Comparison of ENCODE assay signal across 1 cellular context in the genomic region with DNA sequence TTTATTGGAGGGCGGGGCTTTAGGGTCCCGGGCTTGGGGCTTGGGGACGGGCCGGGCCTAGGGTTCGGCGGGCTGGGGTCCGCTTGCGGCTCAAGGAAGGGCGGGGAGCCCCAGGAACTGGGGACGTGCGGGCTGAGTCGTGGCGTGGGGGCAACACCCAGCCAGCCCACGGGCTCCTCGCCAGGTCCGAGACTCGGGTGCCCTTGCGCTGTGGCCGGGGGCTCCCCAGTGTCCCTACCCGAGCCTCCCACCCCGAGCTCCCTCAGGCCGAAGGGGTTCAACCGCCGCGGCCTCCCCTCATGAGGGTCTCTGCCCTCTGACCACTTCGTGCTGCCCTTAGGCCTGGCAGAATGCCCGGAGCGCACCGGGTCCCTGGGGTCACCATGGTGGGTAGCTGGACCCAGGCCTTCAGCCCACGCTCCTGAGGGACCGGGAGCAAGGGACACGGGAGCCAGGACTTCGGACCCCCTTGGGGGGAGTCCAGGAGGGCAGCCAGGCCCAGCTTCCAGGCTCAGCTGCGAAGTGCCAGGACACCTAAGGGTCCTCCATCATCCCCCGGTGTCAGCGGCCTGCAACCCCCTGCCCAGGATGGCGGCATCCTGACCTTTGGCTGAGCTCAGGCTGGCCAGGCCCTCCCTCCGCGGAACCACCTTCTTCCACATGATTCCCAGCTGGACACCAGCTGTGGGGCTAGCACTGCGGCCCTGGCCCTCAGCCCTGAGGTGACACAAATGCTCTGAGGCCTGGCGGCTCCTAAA.
TF ChIP-seq lines count a peak whose summit lies in the region.

No MANE protein-coding gene starts in this region.

TF ChIP-seq in HepG2, 621 proteins besides CTCF, POLR2A, EP300 and RAD21 (continued from another document and continues in another):
- TF ChIP-seq RARA (CRISPR knock-in tag; IDR thresholded peaks at IDR 0.05) = peak; percentile 16; the same call in 1 of the 2 replicates
- peak; percentile 39; the same call in 1 of the 2 replicates for TF ChIP-seq ZNF605 (CRISPR knock-in tag; IDR thresholded peaks at IDR 0.05)
- TF ChIP-seq, protein P1, sequence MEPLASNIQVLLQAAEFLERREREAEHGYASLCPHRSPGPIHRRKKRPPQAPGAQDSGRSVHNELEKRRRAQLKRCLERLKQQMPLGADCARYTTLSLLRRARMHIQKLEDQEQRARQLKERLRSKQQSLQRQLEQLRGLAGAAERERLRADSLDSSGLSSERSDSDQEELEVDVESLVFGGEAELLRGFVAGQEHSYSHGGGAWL (CRISPR knock-in tag; IDR thresholded peaks at IDR 0.05) = no peak
- no peak for TF ChIP-seq MAF1 (CRISPR knock-in tag; IDR thresholded peaks at IDR 0.05; ENCODE audit: borderline replicate concordance)
- TF ChIP-seq HOXA3 (CRISPR knock-in tag; IDR thresholded peaks at IDR 0.05) = peak; percentile 70; the same call in 1 of the 2 replicates
- peak; percentile 50; the same call in 1 of the 2 replicates for TF ChIP-seq ZNF567 (CRISPR knock-in tag; IDR thresholded peaks at IDR 0.05; ENCODE audit: borderline replicate concordance)
- 0 out of 2 replicates have a peak, but pooled peaks have one; percentile 7 for TF ChIP-seq PITX1 (CRISPR knock-in tag; IDR thresholded peaks at IDR 0.05)
- TF ChIP-seq, protein P2, sequence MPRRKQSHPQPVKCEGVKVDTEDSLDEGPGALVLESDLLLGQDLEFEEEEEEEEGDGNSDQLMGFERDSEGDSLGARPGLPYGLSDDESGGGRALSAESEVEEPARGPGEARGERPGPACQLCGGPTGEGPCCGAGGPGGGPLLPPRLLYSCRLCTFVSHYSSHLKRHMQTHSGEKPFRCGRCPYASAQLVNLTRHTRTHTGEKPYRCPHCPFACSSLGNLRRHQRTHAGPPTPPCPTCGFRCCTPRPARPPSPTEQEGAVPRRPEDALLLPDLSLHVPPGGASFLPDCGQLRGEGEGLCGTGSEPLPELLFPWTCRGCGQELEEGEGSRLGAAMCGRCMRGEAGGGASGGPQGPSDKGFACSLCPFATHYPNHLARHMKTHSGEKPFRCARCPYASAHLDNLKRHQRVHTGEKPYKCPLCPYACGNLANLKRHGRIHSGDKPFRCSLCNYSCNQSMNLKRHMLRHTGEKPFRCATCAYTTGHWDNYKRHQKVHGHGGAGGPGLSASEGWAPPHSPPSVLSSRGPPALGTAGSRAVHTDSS (CRISPR knock-in tag; conservative IDR thresholded peaks at IDR 0.05) = no peak
- TF ChIP-seq RFX1 (IDR thresholded peaks at IDR 0.05) = no peak
- TF ChIP-seq ZNF44 (CRISPR knock-in tag; IDR thresholded peaks at IDR 0.05) = no peak
- no peak for TF ChIP-seq ZFP41 (CRISPR knock-in tag; IDR thresholded peaks at IDR 0.05; ENCODE audit: borderline replicate concordance)
- no peak for TF ChIP-seq PLRG1 (conservative IDR thresholded peaks at IDR 0.05)
- TF ChIP-seq SATB2 (CRISPR knock-in tag; IDR thresholded peaks at IDR 0.05) = no peak
- no peak; the same call in 1 of the 2 replicates for TF ChIP-seq ZNF614 (CRISPR knock-in tag; IDR thresholded peaks at IDR 0.05; ENCODE audit: borderline replicate concordance)
- TF ChIP-seq TBX3 (IDR thresholded peaks at IDR 0.05; ENCODE audit: borderline replicate concordance) = no peak
- no peak for TF ChIP-seq ZNF383 (CRISPR knock-in tag; IDR thresholded peaks at IDR 0.05; ENCODE audit: borderline replicate concordance)
- TF ChIP-seq ZNF615 (CRISPR knock-in tag; IDR thresholded peaks at IDR 0.05; ENCODE audit: borderline replicate concordance) = no peak
- no peak for TF ChIP-seq GTF2F1 (IDR thresholded peaks at IDR 0.05; ENCODE audit: low read length)
- no peak for TF ChIP-seq HMG20A (CRISPR knock-in tag; IDR thresholded peaks at IDR 0.05; ENCODE audit: borderline replicate concordance)
- TF ChIP-seq SOX6 (IDR thresholded peaks at IDR 0.05) = no peak
- peak; percentile 65 for TF ChIP-seq SOX6 (CRISPR knock-in tag; IDR thresholded peaks at IDR 0.05)
- no peak for TF ChIP-seq ZNF552 (CRISPR knock-in tag; IDR thresholded peaks at IDR 0.05; ENCODE audit: borderline replicate concordance)
- TF ChIP-seq, protein P3, sequence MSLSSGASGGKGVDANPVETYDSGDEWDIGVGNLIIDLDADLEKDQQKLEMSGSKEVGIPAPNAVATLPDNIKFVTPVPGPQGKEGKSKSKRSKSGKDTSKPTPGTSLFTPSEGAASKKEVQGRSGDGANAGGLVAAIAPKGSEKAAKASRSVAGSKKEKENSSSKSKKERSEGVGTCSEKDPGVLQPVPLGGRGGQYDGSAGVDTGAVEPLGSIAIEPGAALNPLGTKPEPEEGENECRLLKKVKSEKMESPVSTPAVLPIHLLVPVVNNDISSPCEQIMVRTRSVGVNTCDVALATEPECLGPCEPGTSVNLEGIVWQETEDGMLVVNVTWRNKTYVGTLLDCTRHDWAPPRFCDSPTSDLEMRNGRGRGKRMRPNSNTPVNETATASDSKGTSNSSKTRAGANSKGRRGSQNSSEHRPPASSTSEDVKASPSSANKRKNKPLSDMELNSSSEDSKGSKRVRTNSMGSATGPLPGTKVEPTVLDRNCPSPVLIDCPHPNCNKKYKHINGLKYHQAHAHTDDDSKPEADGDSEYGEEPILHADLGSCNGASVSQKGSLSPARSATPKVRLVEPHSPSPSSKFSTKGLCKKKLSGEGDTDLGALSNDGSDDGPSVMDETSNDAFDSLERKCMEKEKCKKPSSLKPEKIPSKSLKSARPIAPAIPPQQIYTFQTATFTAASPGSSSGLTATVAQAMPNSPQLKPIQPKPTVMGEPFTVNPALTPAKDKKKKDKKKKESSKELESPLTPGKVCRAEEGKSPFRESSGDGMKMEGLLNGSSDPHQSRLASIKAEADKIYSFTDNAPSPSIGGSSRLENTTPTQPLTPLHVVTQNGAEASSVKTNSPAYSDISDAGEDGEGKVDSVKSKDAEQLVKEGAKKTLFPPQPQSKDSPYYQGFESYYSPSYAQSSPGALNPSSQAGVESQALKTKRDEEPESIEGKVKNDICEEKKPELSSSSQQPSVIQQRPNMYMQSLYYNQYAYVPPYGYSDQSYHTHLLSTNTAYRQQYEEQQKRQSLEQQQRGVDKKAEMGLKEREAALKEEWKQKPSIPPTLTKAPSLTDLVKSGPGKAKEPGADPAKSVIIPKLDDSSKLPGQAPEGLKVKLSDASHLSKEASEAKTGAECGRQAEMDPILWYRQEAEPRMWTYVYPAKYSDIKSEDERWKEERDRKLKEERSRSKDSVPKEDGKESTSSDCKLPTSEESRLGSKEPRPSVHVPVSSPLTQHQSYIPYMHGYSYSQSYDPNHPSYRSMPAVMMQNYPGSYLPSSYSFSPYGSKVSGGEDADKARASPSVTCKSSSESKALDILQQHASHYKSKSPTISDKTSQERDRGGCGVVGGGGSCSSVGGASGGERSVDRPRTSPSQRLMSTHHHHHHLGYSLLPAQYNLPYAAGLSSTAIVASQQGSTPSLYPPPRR (CRISPR knock-in tag; IDR thresholded peaks at IDR 0.05; ENCODE audit: borderline replicate concordance) = no peak; the same call in 1 of the 2 replicates
- TF ChIP-seq ZNF747 (CRISPR knock-in tag; IDR thresholded peaks at IDR 0.05; ENCODE audit: borderline replicate concordance) = no peak; the same call in 1 of the 2 replicates
- TF ChIP-seq CHD2 (IDR thresholded peaks at IDR 0.05; ENCODE audit: low read depth, low read length) = no peak
- TF ChIP-seq, protein P4, sequence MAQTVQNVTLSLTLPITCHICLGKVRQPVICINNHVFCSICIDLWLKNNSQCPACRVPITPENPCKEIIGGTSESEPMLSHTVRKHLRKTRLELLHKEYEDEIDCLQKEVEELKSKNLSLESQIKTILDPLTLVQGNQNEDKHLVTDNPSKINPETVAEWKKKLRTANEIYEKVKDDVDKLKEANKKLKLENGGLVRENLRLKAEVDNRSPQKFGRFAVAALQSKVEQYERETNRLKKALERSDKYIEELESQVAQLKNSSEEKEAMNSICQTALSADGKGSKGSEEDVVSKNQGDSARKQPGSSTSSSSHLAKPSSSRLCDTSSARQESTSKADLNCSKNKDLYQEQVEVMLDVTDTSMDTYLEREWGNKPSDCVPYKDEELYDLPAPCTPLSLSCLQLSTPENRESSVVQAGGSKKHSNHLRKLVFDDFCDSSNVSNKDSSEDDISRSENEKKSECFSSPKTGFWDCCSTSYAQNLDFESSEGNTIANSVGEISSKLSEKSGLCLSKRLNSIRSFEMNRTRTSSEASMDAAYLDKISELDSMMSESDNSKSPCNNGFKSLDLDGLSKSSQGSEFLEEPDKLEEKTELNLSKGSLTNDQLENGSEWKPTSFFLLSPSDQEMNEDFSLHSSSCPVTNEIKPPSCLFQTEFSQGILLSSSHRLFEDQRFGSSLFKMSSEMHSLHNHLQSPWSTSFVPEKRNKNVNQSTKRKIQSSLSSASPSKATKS (CRISPR knock-in tag; IDR thresholded peaks at IDR 0.05) = no peak
- no peak for TF ChIP-seq TRIM24 (CRISPR knock-in tag; IDR thresholded peaks at IDR 0.05)
- TF ChIP-seq SMAD1 (CRISPR knock-in tag; IDR thresholded peaks at IDR 0.05; ENCODE audit: borderline replicate concordance, low read depth) = no peak
- TF ChIP-seq NFKBIZ (CRISPR knock-in tag; IDR thresholded peaks at IDR 0.05) = no peak
- TF ChIP-seq SAFB2 (CRISPR knock-in tag; IDR thresholded peaks at IDR 0.05; ENCODE audit: borderline replicate concordance, low read depth) = no peak
- TF ChIP-seq KLF15 (CRISPR knock-in tag; IDR thresholded peaks at IDR 0.05; ENCODE audit: borderline replicate concordance) = no peak
- TF ChIP-seq ONECUT2 (CRISPR knock-in tag; IDR thresholded peaks at IDR 0.05) = no peak
- TF ChIP-seq ZNF557 (CRISPR knock-in tag; IDR thresholded peaks at IDR 0.05) = no peak
- TF ChIP-seq MTA3 (CRISPR knock-in tag; IDR thresholded peaks at IDR 0.05) = no peak
- TF ChIP-seq, protein P5, sequence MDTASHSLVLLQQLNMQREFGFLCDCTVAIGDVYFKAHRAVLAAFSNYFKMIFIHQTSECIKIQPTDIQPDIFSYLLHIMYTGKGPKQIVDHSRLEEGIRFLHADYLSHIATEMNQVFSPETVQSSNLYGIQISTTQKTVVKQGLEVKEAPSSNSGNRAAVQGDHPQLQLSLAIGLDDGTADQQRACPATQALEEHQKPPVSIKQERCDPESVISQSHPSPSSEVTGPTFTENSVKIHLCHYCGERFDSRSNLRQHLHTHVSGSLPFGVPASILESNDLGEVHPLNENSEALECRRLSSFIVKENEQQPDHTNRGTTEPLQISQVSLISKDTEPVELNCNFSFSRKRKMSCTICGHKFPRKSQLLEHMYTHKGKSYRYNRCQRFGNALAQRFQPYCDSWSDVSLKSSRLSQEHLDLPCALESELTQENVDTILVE (CRISPR knock-in tag; IDR thresholded peaks at IDR 0.05) = no peak
- TF ChIP-seq KDM2A (CRISPR knock-in tag; IDR thresholded peaks at IDR 0.05; ENCODE audit: borderline replicate concordance, low read depth) = 0 out of 2 replicates have a peak, but pooled peaks have one; percentile 17
- TF ChIP-seq ZNF101 (CRISPR knock-in tag; IDR thresholded peaks at IDR 0.05; ENCODE audit: borderline replicate concordance, low read depth) = no peak
- TF ChIP-seq ZNF878 (CRISPR knock-in tag; IDR thresholded peaks at IDR 0.05) = no peak; the same call in 1 of the 2 replicates
- no peak for TF ChIP-seq ASH2L (IDR thresholded peaks at IDR 0.05; ENCODE audit: insufficient read length, low read depth, low read length)
- TF ChIP-seq ZNF564 (CRISPR knock-in tag; IDR thresholded peaks at IDR 0.05) = peak; percentile 59; the same call in 1 of the 2 replicates
- TF ChIP-seq, protein P6, sequence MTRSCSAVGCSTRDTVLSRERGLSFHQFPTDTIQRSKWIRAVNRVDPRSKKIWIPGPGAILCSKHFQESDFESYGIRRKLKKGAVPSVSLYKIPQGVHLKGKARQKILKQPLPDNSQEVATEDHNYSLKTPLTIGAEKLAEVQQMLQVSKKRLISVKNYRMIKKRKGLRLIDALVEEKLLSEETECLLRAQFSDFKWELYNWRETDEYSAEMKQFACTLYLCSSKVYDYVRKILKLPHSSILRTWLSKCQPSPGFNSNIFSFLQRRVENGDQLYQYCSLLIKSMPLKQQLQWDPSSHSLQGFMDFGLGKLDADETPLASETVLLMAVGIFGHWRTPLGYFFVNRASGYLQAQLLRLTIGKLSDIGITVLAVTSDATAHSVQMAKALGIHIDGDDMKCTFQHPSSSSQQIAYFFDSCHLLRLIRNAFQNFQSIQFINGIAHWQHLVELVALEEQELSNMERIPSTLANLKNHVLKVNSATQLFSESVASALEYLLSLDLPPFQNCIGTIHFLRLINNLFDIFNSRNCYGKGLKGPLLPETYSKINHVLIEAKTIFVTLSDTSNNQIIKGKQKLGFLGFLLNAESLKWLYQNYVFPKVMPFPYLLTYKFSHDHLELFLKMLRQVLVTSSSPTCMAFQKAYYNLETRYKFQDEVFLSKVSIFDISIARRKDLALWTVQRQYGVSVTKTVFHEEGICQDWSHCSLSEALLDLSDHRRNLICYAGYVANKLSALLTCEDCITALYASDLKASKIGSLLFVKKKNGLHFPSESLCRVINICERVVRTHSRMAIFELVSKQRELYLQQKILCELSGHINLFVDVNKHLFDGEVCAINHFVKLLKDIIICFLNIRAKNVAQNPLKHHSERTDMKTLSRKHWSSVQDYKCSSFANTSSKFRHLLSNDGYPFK (CRISPR knock-in tag; IDR thresholded peaks at IDR 0.05; ENCODE audit: borderline replicate concordance) = peak; percentile 66; the same call in 1 of the 2 replicates
- no peak for TF ChIP-seq BRCA1 (CRISPR knock-in tag; IDR thresholded peaks at IDR 0.05)
- peak; percentile 2; the same call in 1 of the 2 replicates for TF ChIP-seq ZNF138 (CRISPR knock-in tag; IDR thresholded peaks at IDR 0.05; ENCODE audit: low read depth)
- TF ChIP-seq KDM3A (CRISPR knock-in tag; IDR thresholded peaks at IDR 0.05; ENCODE audit: low read depth) = no peak; the same call in 1 of the 2 replicates
- no peak for TF ChIP-seq ZBTB1 (CRISPR knock-in tag; IDR thresholded peaks at IDR 0.05; ENCODE audit: borderline replicate concordance)
- TF ChIP-seq ZSCAN9 (CRISPR knock-in tag; IDR thresholded peaks at IDR 0.05; ENCODE audit: borderline replicate concordance) = no peak
- no peak for TF ChIP-seq ZKSCAN8 (CRISPR knock-in tag; IDR thresholded peaks at IDR 0.05; ENCODE audit: borderline replicate concordance)
- no peak for TF ChIP-seq CCAR2 (optimal IDR thresholded peaks at IDR 0.05; ENCODE audit: low read depth, low read length)
- no peak for TF ChIP-seq MIXL1 (CRISPR knock-in tag; IDR thresholded peaks at IDR 0.05)
- no peak for TF ChIP-seq ELF1 (CRISPR knock-in tag; IDR thresholded peaks at IDR 0.05)
- no peak for TF ChIP-seq ZNF354B (CRISPR knock-in tag; IDR thresholded peaks at IDR 0.05)
- TF ChIP-seq SOX13 (IDR thresholded peaks at IDR 0.05) = no peak
- TF ChIP-seq SOX13 (CRISPR knock-in tag; conservative IDR thresholded peaks at IDR 0.05 in 1 of 2, IDR thresholded peaks at IDR 0.05 in 1 of 2) = no peak
- 0 out of 2 replicates have a peak, but pooled peaks have one; percentile 30 for TF ChIP-seq HNF4G (IDR thresholded peaks at IDR 0.05; ENCODE audit: borderline replicate concordance, low read depth, low read length)
- no peak for TF ChIP-seq HNF4G (CRISPR knock-in tag; IDR thresholded peaks at IDR 0.05; ENCODE audit: borderline replicate concordance, low read depth)
- no peak for TF ChIP-seq SETDB1 (CRISPR knock-in tag; IDR thresholded peaks at IDR 0.05; ENCODE audit: borderline replicate concordance)
- TF ChIP-seq PPARG (CRISPR knock-in tag; conservative IDR thresholded peaks at IDR 0.05) = no peak
- TF ChIP-seq ZNF382 (CRISPR knock-in tag; IDR thresholded peaks at IDR 0.05; ENCODE audit: borderline replicate concordance) = no peak
- TF ChIP-seq U2AF1 (optimal IDR thresholded peaks at IDR 0.05; ENCODE audit: low read depth, low read length) = no peak
- TF ChIP-seq, protein P7, sequence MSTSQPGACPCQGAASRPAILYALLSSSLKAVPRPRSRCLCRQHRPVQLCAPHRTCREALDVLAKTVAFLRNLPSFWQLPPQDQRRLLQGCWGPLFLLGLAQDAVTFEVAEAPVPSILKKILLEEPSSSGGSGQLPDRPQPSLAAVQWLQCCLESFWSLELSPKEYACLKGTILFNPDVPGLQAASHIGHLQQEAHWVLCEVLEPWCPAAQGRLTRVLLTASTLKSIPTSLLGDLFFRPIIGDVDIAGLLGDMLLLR (CRISPR knock-in tag; IDR thresholded peaks at IDR 0.05) = no peak; the same call in 1 of the 2 replicates
